19 cellular contexts compared by ENCODE assay signal in genomic region chr19:38006361-38007045, GRCh38.
DNase-seq lines count a peak whose midpoint lies in the region; ATAC-seq, FAIRE-seq and TF ChIP-seq lines count a peak whose summit lies in the region.
"Had no signal": no experiment of that assay in that cellular context is flagged by ENCODE, and none has a peak within 500 bp of the region (broad histone marks: within the 10 kb centered on the region; RNA-seq: fewer than 3 reads in every experiment).

No MANE protein-coding gene starts in this region.

- H3K79me2 ChIP-seq in Karpas-422 (ENCODE audit: low read length) (peaks cover 88% of the 10 kb centered on the region), astrocyte (ENCODE audit: insufficient read depth, low read length) (peaks cover 35% of the 10 kb centered on the region)

- H3K9me3 ChIP-seq in Caco-2 (no peaks in the 10 kb centered on the region), Karpas-422 (ENCODE audit: low read length) (no peaks in the 10 kb centered on the region), astrocyte (ENCODE audit: insufficient read depth, low read depth, low read length) (no peaks in the 10 kb centered on the region), neuronal stem cell (replicated peaks in 1 of 2; ENCODE audit: control insufficient read depth in 2 of 2, insufficient read depth in 1 of 2, low read depth in 1 of 2, low read length in 2 of 2) (no peaks in the 10 kb centered on the region), sigmoid colon (no peaks in the 10 kb centered on the region), WERI-Rb-1 (ENCODE audit: severe bottlenecking) (no peaks in the 10 kb centered on the region)
- H3K9me3 ChIP-seq: adrenal gland had no signal

- intact Hi-C loops in Caco-2 (cut with micrococcal nuclease; ENCODE audit: unreplicated experiment), result no loop called here
- intact Hi-C loops in sigmoid colon (cut with DNase I), result loop anchor here (10.0 kb wide), 1 partner anchor 102 kb away; the partner anchor contains the start of genes SIPA1L3 and WDR87

- H2BK12ac ChIP-seq in neuronal stem cell (ENCODE audit: low read length), result no peak overlapping the region

- DNase-seq in Caco-2 (no peak), Karpas-422 (peak; percentile 75), astrocyte (ENCODE audit: low read depth) (no peak), neuronal stem cell (ENCODE audit: low spot score) (no peak), sigmoid colon (no peak), WERI-Rb-1 (no peak)
- DNase-seq: activated CD4-positive, alpha-beta T cell treated with anti-CD3 and anti-CD28 coated beads, Interleukin-2, amount 50 U/mL, for 1 hour; activated T-cell treated with anti-CD3 and anti-CD28 coated beads, Interleukin-2, amount 50 U/mL, for 72 hours; adrenal gland; central memory CD4-positive, alpha-beta T cell; EL; foreskin keratinocyte; NCI-H2107; stimulated activated CD4-positive, alpha-beta T cell treated with anti-CD3 and anti-CD28 coated beads, Interleukin-4, amount 100 ng/mL, for 4 hours had no signal

- H3K9ac ChIP-seq in Karpas-422 (ENCODE audit: low read length) (peak overlapping the region; percentile 74), astrocyte (ENCODE audit: low read length) (peak overlapping the region; percentile 93), neuronal stem cell (ENCODE audit: low read depth, low read length, poor library complexity) (no peak overlapping the region)

- TF ChIP-seq EP300 in sigmoid colon (IDR thresholded peaks at IDR 0.05), result no peak

- H3K4me2 ChIP-seq in Karpas-422 (ENCODE audit: low read depth, low read length, poor library complexity, severe bottlenecking) (peak overlapping the region; percentile 80), astrocyte (ENCODE audit: low read length) (no peak overlapping the region), neuronal stem cell (ENCODE audit: insufficient read depth, low read length, poor library complexity, severe bottlenecking) (no peak overlapping the region)

- no peaks in the 10 kb centered on the region; the same call in 1 of the 2 replicates for H4K20me1 ChIP-seq in Karpas-422 (ENCODE audit: insufficient read depth, low read depth, low read length)
- no peaks in the 10 kb centered on the region for H4K20me1 ChIP-seq in astrocyte (ENCODE audit: insufficient read depth, low read length)

- TF ChIP-seq POLR2A in sigmoid colon (IDR thresholded peaks at IDR 0.05), result no peak

- no TSS peak for BruUV-seq in Caco-2 (replicated peaks; lab: Mats Ljungman, UMichigan)

- H3K27me3 Mint-ChIP-seq in Caco-2 (ENCODE audit: insufficient read depth, unreplicated experiment), result no peaks in the 10 kb centered on the region
- H3K27me3 Mint-ChIP-seq in astrocyte (ENCODE audit: low read depth, unreplicated experiment), result no peaks in the 10 kb centered on the region

- H3K27ac ChIP-seq in Karpas-422 (ENCODE audit: low read length), result peak overlapping the region; percentile 95
- no peak overlapping the region for H3K27ac ChIP-seq in astrocyte (ENCODE audit: low read depth, low read length)
- no peak overlapping the region for H3K27ac ChIP-seq in neuronal stem cell (replicated peaks; ENCODE audit: low read length)
- H3K27ac ChIP-seq in sigmoid colon, result no peak overlapping the region
- no peak overlapping the region for H3K27ac ChIP-seq in WERI-Rb-1
- H3K27ac ChIP-seq: adrenal gland, C4-2B, foreskin keratinocyte had no signal

- no peak overlapping the region for H4K8ac ChIP-seq in neuronal stem cell (ENCODE audit: low read depth, low read length)

- no peak overlapping the region for H2BK15ac ChIP-seq in neuronal stem cell (ENCODE audit: low read length)

- no peak overlapping the region for H4K91ac ChIP-seq in neuronal stem cell (ENCODE audit: low read depth, low read length, poor library complexity)

- H3K4ac ChIP-seq in neuronal stem cell (ENCODE audit: low read length), result no peak overlapping the region

- H3K14ac ChIP-seq in neuronal stem cell (ENCODE audit: low read length), result no peak overlapping the region

- H3K4me1 Mint-ChIP-seq in Caco-2 (ENCODE audit: low read depth, unreplicated experiment), result peaks cover 5% of the 10 kb centered on the region
- H3K4me1 Mint-ChIP-seq in astrocyte (ENCODE audit: low read depth, unreplicated experiment), result no peaks in the 10 kb centered on the region

- POLR2A ChIA-PET in Caco-2 (lab: Charles Lee), result no interaction called here

- H3K4me3 Mint-ChIP-seq in Caco-2 (ENCODE audit: unreplicated experiment), result no peak overlapping the region
- no peak overlapping the region for H3K4me3 Mint-ChIP-seq in astrocyte (ENCODE audit: unreplicated experiment)
- H3K4me3 Mint-ChIP-seq: activated T-cell treated with anti-CD3 and anti-CD28 coated beads, Interleukin-2, amount 50 U/mL, for 72 hours had no signal

- H3K79me1 ChIP-seq in neuronal stem cell (ENCODE audit: low read depth, low read length), result no peaks in the 10 kb centered on the region

- H3K4me1 ChIP-seq in Caco-2, result peaks cover 11% of the 10 kb centered on the region
- peaks cover 76% of the 10 kb centered on the region for H3K4me1 ChIP-seq in Karpas-422 (ENCODE audit: low read length)
- peaks cover 29% of the 10 kb centered on the region for H3K4me1 ChIP-seq in astrocyte (ENCODE audit: insufficient read depth, low read length)
- peaks cover 18 to 21% of the 10 kb centered on the region in 2 donors for H3K4me1 ChIP-seq in neuronal stem cell (ENCODE audit: control insufficient read depth in 2 of 2, insufficient read depth in 1 of 2, low read depth in 1 of 2, low read length in 2 of 2)
- peaks cover 0 to 24% (median 22%) of the 10 kb centered on the region in 4 donors for H3K4me1 ChIP-seq in sigmoid colon

- peak overlapping the region; percentile 12 for H3K27ac Mint-ChIP-seq in Caco-2 (ENCODE audit: unreplicated experiment)
- H3K27ac Mint-ChIP-seq in astrocyte (ENCODE audit: unreplicated experiment), result no peak overlapping the region
- H3K27ac Mint-ChIP-seq: activated T-cell treated with anti-CD3 and anti-CD28 coated beads, Interleukin-2, amount 50 U/mL, for 72 hours had no signal

- H3K4me3 ChIP-seq in Caco-2 (ENCODE audit: low read depth, low read length) (no peak overlapping the region), Karpas-422 (ENCODE audit: low read length) (peak overlapping the region; percentile 62; the same call in 1 of the 2 replicates), astrocyte (ENCODE audit: insufficient read depth, low read depth, low read length) (no peak overlapping the region), neuronal stem cell (ENCODE audit: low read length in 2 of 2) (no peak overlapping the region), sigmoid colon (no peak overlapping the region), WERI-Rb-1 (ENCODE audit: low read depth, low read length) (no peak overlapping the region)
- H3K4me3 ChIP-seq: adrenal gland, lung had no signal

- TF ChIP-seq CTCF in Caco-2 (IDR thresholded peaks at IDR 0.05; ENCODE audit: insufficient read depth in 1 of 2, low read depth in 1 of 2, low read length in 1 of 2, severe bottlenecking in 1 of 2, unreplicated experiment in 1 of 2) (no peak), astrocyte (IDR thresholded peaks at IDR 0.05; ENCODE audit: insufficient read depth, low read depth, low read length) (no peak), sigmoid colon (IDR thresholded peaks at IDR 0.05) (no peak), WERI-Rb-1 (IDR thresholded peaks at IDR 0.05; ENCODE audit: low read depth, low read length) (no peak)

- H2BK5ac ChIP-seq in neuronal stem cell (ENCODE audit: low read length), result no peak overlapping the region

- CTCF ChIA-PET in Caco-2 (lab: Charles Lee), result no interaction called here

- no peak overlapping the region for H3K23ac ChIP-seq in neuronal stem cell (ENCODE audit: low read depth, low read length, poor library complexity)

- no peak overlapping the region for H2AFZ ChIP-seq in Karpas-422 (ENCODE audit: low read length)
- H2AFZ ChIP-seq in astrocyte (ENCODE audit: low read depth, low read length), result no peak overlapping the region
- no peak overlapping the region for H2AFZ ChIP-seq in neuronal stem cell (ENCODE audit: low read length)

- H3K27me3 ChIP-seq in Caco-2 (replicated peaks; ENCODE audit: control insufficient read depth, insufficient read depth, low read length) (no peaks in the 10 kb centered on the region), Karpas-422 (ENCODE audit: low read length) (no peaks in the 10 kb centered on the region), astrocyte (ENCODE audit: insufficient read depth, low read length) (no peaks in the 10 kb centered on the region), neuronal stem cell (ENCODE audit: control insufficient read depth in 3 of 3, insufficient read depth in 3 of 3, low read depth in 1 of 3, low read length in 3 of 3) (no peaks in the 10 kb centered on the region), sigmoid colon (no peaks in the 10 kb centered on the region), WERI-Rb-1 (ENCODE audit: insufficient read depth, low read depth, severe bottlenecking) (no peaks in the 10 kb centered on the region)
- H3K27me3 ChIP-seq: adrenal gland, foreskin keratinocyte had no signal

- no peak overlapping the region for H2BK120ac ChIP-seq in neuronal stem cell (ENCODE audit: low read depth, low read length)

- H3K9me3 Mint-ChIP-seq in Caco-2 (ENCODE audit: unreplicated experiment), result no peaks in the 10 kb centered on the region
- no peaks in the 10 kb centered on the region for H3K9me3 Mint-ChIP-seq in astrocyte (ENCODE audit: unreplicated experiment)
- H3K9me3 Mint-ChIP-seq: activated T-cell treated with anti-CD3 and anti-CD28 coated beads, Interleukin-2, amount 50 U/mL, for 72 hours had no signal

- H3K9me2 ChIP-seq in Karpas-422 (replicated peaks; ENCODE audit: insufficient read depth, low read length), result no peaks in the 10 kb centered on the region

- H3K36me3 Mint-ChIP-seq in Caco-2 (ENCODE audit: insufficient read depth, unreplicated experiment) (peaks cover 63% of the 10 kb centered on the region), astrocyte (ENCODE audit: low read depth, unreplicated experiment) (peaks cover 3% of the 10 kb centered on the region)

- WGBS in neuronal stem cell (ENCODE audit: extremely low coverage in 2 of 2, insufficient read length in 2 of 2, insufficient replicate concordance in 1 of 2), 2 donors, result no CpG with 5 or more reads among the region's 20 CpGs
- 80 to 84% methylated on average over 20 of the region's 20 CpGs for WGBS in sigmoid colon, 2 donors

- FAIRE-seq in astrocyte (lab: Jason Lieb, UNC), result no peak

- ATAC-seq in GM21526 (IDR thresholded peaks at IDR 0.05; ENCODE audit: low FRiP score, unreplicated experiment), result no peak
- ATAC-seq: activated T-cell treated with anti-CD3 and anti-CD28 coated beads, Interleukin-2, amount 50 U/mL, for 72 hours; foreskin keratinocyte; Right ventricle myocardium inferior; sciatic nerve had no signal

- no peak overlapping the region for H3K18ac ChIP-seq in neuronal stem cell (ENCODE audit: low read length)

- H2AK5ac ChIP-seq in neuronal stem cell (ENCODE audit: low read depth, low read length), result peak overlapping the region; percentile 1

- H3K36me3 ChIP-seq in Caco-2 (ENCODE audit: control insufficient read depth, insufficient read depth, low read length), result peaks cover 3% of the 10 kb centered on the region
- H3K36me3 ChIP-seq in Karpas-422 (ENCODE audit: insufficient read depth, low read length), result no peaks in the 10 kb centered on the region
- no peaks in the 10 kb centered on the region for H3K36me3 ChIP-seq in astrocyte (ENCODE audit: insufficient read depth, low read length)
- H3K36me3 ChIP-seq in neuronal stem cell (replicated peaks in 1 of 2; ENCODE audit: control insufficient read depth in 2 of 2, insufficient read depth in 2 of 2, low read length in 2 of 2), result no peaks in the 10 kb centered on the region
- no peaks in the 10 kb centered on the region for H3K36me3 ChIP-seq in sigmoid colon
- H3K36me3 ChIP-seq in WERI-Rb-1, result peaks cover 2% of the 10 kb centered on the region
- H3K36me3 ChIP-seq: adrenal gland had no signal
